ENCODE assay signal across 10 cellular contexts in the genomic region with DNA sequence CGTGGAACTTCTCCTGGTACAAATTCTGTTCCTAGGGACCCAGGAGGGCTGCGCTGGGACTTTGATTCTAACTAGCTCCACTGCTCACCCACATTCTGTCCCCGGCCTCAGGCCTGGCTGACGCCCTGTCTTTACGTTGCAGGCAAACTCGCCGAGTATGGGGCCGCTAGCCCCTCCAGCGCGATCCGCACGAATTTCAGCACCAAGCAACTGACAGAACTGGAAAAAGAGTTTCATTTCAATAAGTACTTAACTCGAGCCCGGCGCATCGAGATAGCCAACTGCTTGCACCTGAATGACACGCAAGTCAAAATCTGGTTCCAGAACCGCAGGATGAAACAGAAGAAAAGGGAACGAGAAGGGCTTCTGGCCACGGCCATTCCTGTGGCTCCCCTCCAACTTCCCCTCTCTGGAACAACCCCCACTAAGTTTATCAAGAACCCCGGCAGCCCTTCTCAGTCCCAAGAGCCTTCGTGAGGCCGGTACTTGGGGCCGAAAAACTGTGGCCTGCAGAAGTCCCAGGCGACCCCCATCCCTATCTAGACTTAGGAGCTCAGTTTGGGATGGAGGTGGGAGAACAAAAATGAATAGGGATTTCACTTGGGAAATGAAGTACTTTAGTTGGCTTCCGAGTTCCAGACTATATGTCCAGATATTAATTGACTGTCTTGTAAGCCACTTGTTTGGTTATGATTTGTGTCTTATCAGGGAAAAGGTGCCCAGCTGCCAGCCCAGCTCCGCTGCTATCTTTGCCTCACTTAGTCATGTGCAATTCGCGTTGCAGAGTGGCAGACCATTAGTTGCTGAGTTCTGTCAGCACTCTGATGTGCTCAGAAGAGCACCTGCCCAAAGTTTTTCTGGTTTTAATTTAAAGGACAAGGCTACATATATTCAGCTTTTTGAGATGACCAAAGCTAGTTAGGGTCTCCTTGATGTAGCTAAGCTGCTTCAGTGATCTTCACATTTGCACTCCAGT. TPM values are rescaled to one million over a fixed set of nuclear protein-coding genes. Genes with fewer than 3 reads are reported as not detected.
DNase-seq lines count a peak whose midpoint lies in the region; ATAC-seq and TF ChIP-seq lines count a peak whose summit lies in the region.
"Had no signal": no experiment of that assay in that cellular context is flagged by ENCODE, and none has a peak within 500 bp of the region (broad histone marks: within the 10 kb centered on the region; RNA-seq: fewer than 3 reads in every experiment).

No MANE protein-coding gene starts in this region.

- intact Hi-C loops in left ventricle myocardium inferior (cut with micrococcal nuclease): no loop called here
- intact Hi-C loops in psoas muscle (cut with DNase I): no loop called here

- CTCF ChIA-PET in activated CD4-positive, alpha-beta memory T cell treated with anti-CD3 and anti-CD28 coated beads, Interleukin-2, amount 10 ng/mL, durations not matched to agents 7 days and 5 days (lab: Charles Lee): interaction anchor here (0.6 to 1.2 kb wide), 3 partner anchors 13 to 483 kb away, joined by 3 to 4 read pairs (median 3); no protein-coding TSS in a partner anchor

- no peak overlapping the region for H3K27ac Mint-ChIP-seq in T-helper 17 cell
- H3K27ac Mint-ChIP-seq in activated CD4-positive, alpha-beta memory T cell treated with anti-CD3 and anti-CD28 coated beads, Interleukin-2, amount 10 ng/mL, durations not matched to agents 7 days and 5 days: no peak overlapping the region

- no peaks in the 10 kb centered on the region for H3K36me3 ChIP-seq in left ventricle myocardium inferior
- no peaks in the 10 kb centered on the region for H3K36me3 ChIP-seq in psoas muscle (ENCODE audit: insufficient read depth in 1 of 2, low read depth in 1 of 2)

- H3K4me1 ChIP-seq in left ventricle myocardium inferior (peaks cover 33% of the 10 kb centered on the region), psoas muscle (no peaks in the 10 kb centered on the region)

- H3K4me3 ChIP-seq in left ventricle myocardium inferior (peak overlapping the region; percentile 67), psoas muscle (peak overlapping the region; percentile 85)

- DNase-seq in GM10266 (ENCODE audit: extremely low spot score) (peak; percentile 25), T-helper 17 cell (no peak), left ventricle myocardium inferior (no peak), psoas muscle (no peak), GM20000 (ENCODE audit: low spot score) (no peak)
- DNase-seq in central memory CD4-positive, alpha-beta T cell: no peak
- DNase-seq in activated CD4-positive, alpha-beta memory T cell treated with anti-CD3 and anti-CD28 coated beads, Interleukin-2, amount 10 ng/mL, durations not matched to agents 7 days and 5 days: no peak
- DNase-seq: activated gamma-delta T cell treated with Interleukin-2 at 50 U/mL for 16 hours had no signal

- ATAC-seq in T-helper 17 cell (no peak), psoas muscle (no peak), GM19397 (IDR thresholded peaks at IDR 0.05; ENCODE audit: unreplicated experiment) (no peak)

- TF ChIP-seq CTCF in GM10266 (IDR thresholded peaks at IDR 0.05; ENCODE audit: control insufficient read depth, insufficient read depth, low read depth, missing control alignments): no peak
- no peak for TF ChIP-seq CTCF in left ventricle myocardium inferior (IDR thresholded peaks at IDR 0.05; ENCODE audit: borderline replicate concordance)
- TF ChIP-seq CTCF in psoas muscle (IDR thresholded peaks at IDR 0.05): no peak
- TF ChIP-seq CTCF in GM20000 (IDR thresholded peaks at IDR 0.05; ENCODE audit: extremely low read depth, missing control alignments): no peak

- H3K27me3 Mint-ChIP-seq in T-helper 17 cell: peaks cover 77% of the 10 kb centered on the region
- H3K27me3 Mint-ChIP-seq in activated CD4-positive, alpha-beta memory T cell treated with anti-CD3 and anti-CD28 coated beads, Interleukin-2, amount 10 ng/mL, durations not matched to agents 7 days and 5 days: peaks cover 69% of the 10 kb centered on the region

- 52 to 59% (median 55%) methylated on average over 29 of the region's 29 CpGs for WGBS in psoas muscle, 3 donors

- H3K36me3 Mint-ChIP-seq in T-helper 17 cell (ENCODE audit: low read depth): peaks cover 4% of the 10 kb centered on the region
- peaks cover 4% of the 10 kb centered on the region for H3K36me3 Mint-ChIP-seq in activated CD4-positive, alpha-beta memory T cell treated with anti-CD3 and anti-CD28 coated beads, Interleukin-2, amount 10 ng/mL, durations not matched to agents 7 days and 5 days (ENCODE audit: low read depth)

- POLR2A ChIA-PET in activated CD4-positive, alpha-beta memory T cell treated with anti-CD3 and anti-CD28 coated beads, Interleukin-2, amount 10 ng/mL, durations not matched to agents 7 days and 5 days (lab: Charles Lee): no interaction called here

- no peak overlapping the region for H3K27ac ChIP-seq in left ventricle myocardium inferior (replicated peaks)
- no peak overlapping the region for H3K27ac ChIP-seq in psoas muscle
- H3K27ac ChIP-seq: SK-N-MC had no signal

- H3K9me3 Mint-ChIP-seq in activated CD4-positive, alpha-beta memory T cell treated with anti-CD3 and anti-CD28 coated beads, Interleukin-2, amount 10 ng/mL, durations not matched to agents 7 days and 5 days: no peaks in the 10 kb centered on the region

- H3K9me3 ChIP-seq in T-helper 17 cell (ENCODE audit: control insufficient read depth, low read length, poor library complexity, severe bottlenecking) (no peaks in the 10 kb centered on the region), left ventricle myocardium inferior (replicated peaks) (no peaks in the 10 kb centered on the region), psoas muscle (no peaks in the 10 kb centered on the region)

- peak overlapping the region; percentile 79 for H3K4me3 Mint-ChIP-seq in T-helper 17 cell
- H3K4me3 Mint-ChIP-seq in activated CD4-positive, alpha-beta memory T cell treated with anti-CD3 and anti-CD28 coated beads, Interleukin-2, amount 10 ng/mL, durations not matched to agents 7 days and 5 days: no peak overlapping the region

- peaks cover 21% of the 10 kb centered on the region for H3K4me1 Mint-ChIP-seq in T-helper 17 cell
- peaks cover 13% of the 10 kb centered on the region for H3K4me1 Mint-ChIP-seq in activated CD4-positive, alpha-beta memory T cell treated with anti-CD3 and anti-CD28 coated beads, Interleukin-2, amount 10 ng/mL, durations not matched to agents 7 days and 5 days

- H3K27me3 ChIP-seq in left ventricle myocardium inferior (ENCODE audit: low read depth) (peaks cover 100% of the 10 kb centered on the region), psoas muscle (ENCODE audit: insufficient read depth in 3 of 3, low read length in 2 of 3) (peaks cover 0 to 66% (median 6%) of the 10 kb centered on the region in 3 donors)

RNA-seq across cellular contexts. Expression of a gene that starts 1.5 kb away (rescaled TPM):
- total RNA-seq in T-helper 17 cell (not detected), left ventricle myocardium inferior (not detected), psoas muscle (under 1 TPM in 1 of 4 donors, not detected in 3; 0.12 TPM)
- polyA plus RNA-seq in psoas muscle: under 1 TPM; 0.14 to 0.79 (median 0.17) TPM
- total RNA-seq in activated CD4-positive, alpha-beta memory T cell treated with anti-CD3 and anti-CD28 coated beads, Interleukin-2, amount 10 ng/mL, durations not matched to agents 7 days and 5 days: not detected

RNA-seq across cellular contexts. Expression of a gene that starts 32.8 kb away (rescaled TPM):
- total RNA-seq in T-helper 17 cell: not detected
- total RNA-seq in left ventricle myocardium inferior: not detected
- total RNA-seq in psoas muscle: 1 to 10 TPM in 2 of 4 donors, under 1 TPM in 2; 0.71 to 3.8 (median 1.3) TPM
- 1 to 10 TPM in 2 of 3 donors, under 1 TPM in 1; 0.64 to 1.9 (median 1.1) TPM for polyA plus RNA-seq in psoas muscle
- total RNA-seq in activated CD4-positive, alpha-beta memory T cell treated with anti-CD3 and anti-CD28 coated beads, Interleukin-2, amount 10 ng/mL, durations not matched to agents 7 days and 5 days: not detected

RNA-seq across cellular contexts. Expression of a gene that starts 38.6 kb away (rescaled TPM):
- not detected for total RNA-seq in T-helper 17 cell
- not detected for total RNA-seq in left ventricle myocardium inferior
- total RNA-seq in psoas muscle: 1 to 10 TPM in 3 of 4 donors, under 1 TPM in 1; 0.26 to 4.1 (median 1.4) TPM
- 1 to 10 TPM; 1.1 to 1.4 (median 1.2) TPM for polyA plus RNA-seq in psoas muscle
- not detected for total RNA-seq in activated CD4-positive, alpha-beta memory T cell treated with anti-CD3 and anti-CD28 coated beads, Interleukin-2, amount 10 ng/mL, durations not matched to agents 7 days and 5 days
